In the genomic region with DNA sequence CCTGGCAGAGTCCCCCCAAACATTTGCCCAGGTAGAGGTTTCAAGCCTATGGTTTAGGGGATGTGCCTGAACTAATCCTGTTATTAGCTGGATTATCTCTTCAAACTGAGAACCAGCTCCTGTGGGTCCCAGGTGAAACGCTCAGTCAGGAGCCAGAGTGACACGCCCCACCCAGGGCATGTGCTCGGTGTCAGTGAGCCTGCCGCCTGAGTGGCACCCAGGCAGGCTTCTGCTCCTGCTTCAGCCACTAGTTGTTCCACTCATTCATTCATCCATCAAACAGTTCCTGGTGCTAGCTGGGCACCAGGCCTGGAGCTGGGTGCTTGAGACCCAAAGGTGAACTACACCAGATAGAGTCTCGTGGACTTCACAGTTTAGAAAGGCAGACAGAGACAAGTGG, we compare ENCODE assay signal across 6 cellular contexts.
"Had no signal": no experiment of that assay in that cellular context is flagged by ENCODE, and none has a peak within 500 bp of the region (broad histone marks: within the 10 kb centered on the region; RNA-seq: fewer than 3 reads in every experiment).

No MANE protein-coding gene starts in this region.

- H3K27ac ChIP-seq: GM23248 had no signal

- H2AFZ ChIP-seq: GM23248 had no signal

- H3K36me3 ChIP-seq: HAP-1 had no signal

- H3K9ac ChIP-seq: GM23248 had no signal

- DNase-seq: GM23248, GOT3, HFFc6, IMR-90 had no signal

- H3K4me3 ChIP-seq: GM23248, HAP-1, K562 had no signal

- H3K4me1 ChIP-seq: HAP-1 had no signal
